In the genomic region with DNA sequence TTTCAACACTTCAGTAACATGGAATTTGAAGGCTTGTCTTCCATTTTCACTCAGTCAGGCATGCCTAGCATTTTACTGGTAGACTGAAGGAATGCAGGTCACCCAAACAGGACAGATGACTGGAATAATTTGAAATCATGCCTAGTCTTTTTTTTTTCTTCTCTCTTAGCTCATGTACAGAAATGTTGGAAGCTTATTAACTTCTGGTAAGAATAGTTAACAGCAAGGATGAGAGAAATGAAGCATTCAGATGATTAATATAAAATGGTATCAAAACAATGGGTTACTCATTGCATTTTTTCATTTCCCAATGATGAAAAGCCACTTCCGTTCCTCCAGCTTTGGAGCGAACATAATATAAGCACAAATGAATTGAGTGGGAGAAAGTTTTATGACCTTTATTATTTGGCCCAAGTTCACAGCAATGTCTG, we compare ENCODE assay signal across 15 cellular contexts.
DNase-seq lines count a peak whose midpoint lies in the region; ATAC-seq and TF ChIP-seq lines count a peak whose summit lies in the region.
"Had no signal": no experiment of that assay in that cellular context is flagged by ENCODE, and none has a peak within 500 bp of the region (broad histone marks: within the 10 kb centered on the region; RNA-seq: fewer than 3 reads in every experiment).

No MANE protein-coding gene starts in this region.

- CTCF ChIA-PET in AG04449 (lab: Yijun Ruan, JAX), result interaction anchor here (1.2 to 2.5 kb wide), 4 partner anchors 165 to 289 kb away, joined by 4 to 12 read pairs (median 5); no protein-coding TSS in a partner anchor

- DNase-seq in AG04449 (ENCODE audit: low read depth, low spot score) (peak; percentile 95), dedifferentiated amniotic fluid mesenchymal stem cell (ENCODE audit: extremely low spot score) (peak; percentile 70), lung (ENCODE audit: low spot score) (no peak), SK-N-DZ (ENCODE audit: low spot score) (no peak), NCI-H2227 treated with DMSO at 0.1 percent for 48 hours (lab: John Stamatoyannopoulos, UW) (no peak)
- no peak for DNase-seq in stimulated activated CD4-positive, alpha-beta T cell treated with anti-CD3 and anti-CD28 coated beads, Interleukin-2, amount 100 ng/mL, for 48 hours
- DNase-seq: activated T-cell treated with anti-CD3 and anti-CD28 coated beads, Interleukin-2, amount 50 U/mL, for 1 hour; caudate nucleus; NCI-H1105 treated with DMSO at 0.1 percent for 48 hours; OCI-M1; WERI-Rb-1 had no signal

- H3K4me3 ChIP-seq in AG04449 (ENCODE audit: low read depth, low read length) (no peak overlapping the region), lung (no peak overlapping the region)
- H3K4me3 ChIP-seq: BLaER1, suprapubic skin had no signal

- POLR2A ChIA-PET in AG04449 (lab: Yijun Ruan, JAX), result interaction anchor here (0.5 to 2.7 kb wide), 16 partner anchors 64 to 719 kb away, joined by 3 to 9 read pairs (median 4); partner anchors contain the start of gene THBS1

- TF ChIP-seq EP300 in Ishikawa (IDR thresholded peaks at IDR 0.05; ENCODE audit: borderline replicate concordance), result peak; percentile 66

- ATAC-seq in lung (ENCODE audit: insufficient read depth, low FRiP score), result peak; percentile 41
- ATAC-seq in HG02798 (IDR thresholded peaks at IDR 0.05; ENCODE audit: poor library complexity, unreplicated experiment), result no peak

- peak overlapping the region in 1 of 2 donors; percentile 14 for H3K27ac ChIP-seq in lung (ENCODE audit: low read depth in 1 of 2, low read length in 1 of 2)
- H3K27ac ChIP-seq: BLaER1, suprapubic skin, WERI-Rb-1 had no signal

- 56 to 72% methylated on average over 2 of the region's 2 CpGs for WGBS in lung, 2 donors

- H3K27me3 ChIP-seq in lung (ENCODE audit: control insufficient read depth, insufficient read depth), result no peaks in the 10 kb centered on the region
- H3K27me3 ChIP-seq: BLaER1, suprapubic skin had no signal

- H3K36me3 ChIP-seq in lung (ENCODE audit: control insufficient read depth in 2 of 2, insufficient read depth in 2 of 2, low read length in 2 of 2), result no peaks in the 10 kb centered on the region
- H3K36me3 ChIP-seq: BLaER1, suprapubic skin, WERI-Rb-1 had no signal

- no peak for TF ChIP-seq RAD21 in Ishikawa (IDR thresholded peaks at IDR 0.05; ENCODE audit: low read depth)

- peaks cover 1 to 26% of the 10 kb centered on the region in 2 donors for H3K4me1 ChIP-seq in lung (ENCODE audit: control insufficient read depth in 2 of 2, insufficient read depth in 2 of 2, low read length in 2 of 2)
- H3K4me1 ChIP-seq: BLaER1 had no signal

- no peaks in the 10 kb centered on the region for H3K9me3 ChIP-seq in lung (ENCODE audit: control insufficient read depth in 2 of 2, insufficient read depth in 1 of 2, low read length in 1 of 2)
- H3K9me3 ChIP-seq: BLaER1, suprapubic skin had no signal

- TF ChIP-seq CTCF in AG04449 (IDR thresholded peaks at IDR 0.05; ENCODE audit: insufficient read depth, low read length, missing control alignments) (no peak), lung (IDR thresholded peaks at IDR 0.05; ENCODE audit: control extremely low read depth, extremely low read depth) (no peak)

TF ChIP-seq in Ishikawa, 13 proteins besides CTCF, POLR2A, EP300 and RAD21:
- TF ChIP-seq REST (IDR thresholded peaks at IDR 0.05; ENCODE audit: low read depth) (no peak), FOXM1 (IDR thresholded peaks at IDR 0.05; ENCODE audit: borderline replicate concordance, low read depth) (peak; percentile 56; the same call in 1 of the 2 replicates), TEAD4 (IDR thresholded peaks at IDR 0.05) (peak; percentile 90), NFIC (IDR thresholded peaks at IDR 0.05) (peak; percentile 52), CEBPB (IDR thresholded peaks at IDR 0.05) (no peak), TCF12 (IDR thresholded peaks at IDR 0.05; ENCODE audit: low read depth) (peak; percentile 71; the same call in 1 of the 2 replicates)

Comparison
In these comparisons a context has a peak if more than half of its experiments do, and no peak if none do; other contexts are left out.
1. DNase-seq: peak in AG04449 (single experiment) and dedifferentiated amniotic fluid mesenchymal stem cell (single experiment); none in lung (single experiment), stimulated activated CD4-positive, alpha-beta T cell treated with anti-CD3 and anti-CD28 coated beads, Interleukin-2, amount 100 ng/mL, for 48 hours (0 of 2), SK-N-DZ (single experiment) and NCI-H2227 treated with DMSO at 0.1 percent for 48 hours (single experiment).